ENCODE assay signal across 8 cellular contexts in the genomic region with DNA sequence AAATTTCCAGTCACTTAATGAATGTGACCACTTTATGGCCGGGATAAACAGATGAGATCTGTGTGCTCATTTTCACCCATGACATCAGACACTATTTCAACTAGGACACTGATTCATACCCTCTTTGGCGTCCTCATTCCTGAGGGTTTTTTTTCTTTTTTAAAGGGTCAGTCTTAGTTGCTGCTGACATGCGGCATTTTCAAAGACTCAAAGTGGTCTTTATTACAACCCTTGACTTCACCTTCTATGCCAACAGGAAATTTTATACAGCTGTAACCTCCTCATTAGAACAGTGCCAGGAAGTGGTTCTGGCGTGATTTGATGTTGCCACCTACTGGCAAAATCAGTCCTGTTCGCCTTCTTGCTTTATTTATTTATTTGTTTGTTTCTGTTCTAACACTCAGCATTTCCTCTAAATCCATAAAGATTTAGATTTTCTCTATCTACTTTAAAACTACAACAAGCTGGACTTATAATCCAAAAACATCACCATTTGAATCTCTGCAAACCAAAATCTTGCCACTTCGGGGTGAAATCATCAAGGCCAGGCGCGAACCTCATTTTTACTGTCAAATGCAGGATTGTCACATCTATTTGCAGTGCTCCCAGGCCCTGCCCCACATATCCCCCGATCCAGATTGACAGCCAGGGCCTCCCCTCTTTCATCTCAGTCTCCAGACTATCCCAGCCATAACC.
DNase-seq lines count a peak whose midpoint lies in the region; ATAC-seq, FAIRE-seq and TF ChIP-seq lines count a peak whose summit lies in the region.

No MANE protein-coding gene starts in this region.

- H3K9me2 ChIP-seq in PC-9 (ENCODE audit: insufficient read depth): no peaks in the 10 kb centered on the region

- TF ChIP-seq POLR2A in gastrocnemius medialis (IDR thresholded peaks at IDR 0.05): no peak

- no peaks in the 10 kb centered on the region for H4K20me1 ChIP-seq in PC-9 (ENCODE audit: insufficient read depth)

- no peak overlapping the region for H3K4me2 ChIP-seq in PC-9

- POLR2A ChIA-PET in PC-9 (lab: Charles Lee; ENCODE audit: unreplicated experiment): no interaction called here

- H3K27ac ChIP-seq in PC-9 (no peak overlapping the region), gastrocnemius medialis (peak overlapping the region; percentile 79 to 86 (median 84))

- H3K4me3 ChIP-seq in PC-9 (no peak overlapping the region), gastrocnemius medialis (peak overlapping the region; percentile 2 to 37 (median 18))

- H3K4me1 ChIP-seq in PC-9 (replicated peaks; ENCODE audit: insufficient read depth): no peaks in the 10 kb centered on the region
- H3K4me1 ChIP-seq in gastrocnemius medialis: peaks cover 13 to 18% of the 10 kb centered on the region in 2 donors

- BruUV-seq in PC-9 (replicated peaks; lab: Mats Ljungman, UMichigan): no TSS peak

- H3K9me3 ChIP-seq in PC-9 (ENCODE audit: insufficient read depth, low read depth) (no peaks in the 10 kb centered on the region), gastrocnemius medialis (no peaks in the 10 kb centered on the region)

- TF ChIP-seq CTCF in PC-9 (conservative IDR thresholded peaks at IDR 0.05) (peak; percentile 58), gastrocnemius medialis (IDR thresholded peaks at IDR 0.05 in 4 of 5, conservative IDR thresholded peaks at IDR 0.05 in 1 of 5) (peak; percentile 57 to 76 (median 74))

- H2AFZ ChIP-seq in PC-9: no peak overlapping the region

- no peaks in the 10 kb centered on the region for H3K4me1 Mint-ChIP-seq in activated CD8-positive, alpha-beta memory T cell treated with anti-CD3 and anti-CD28 coated beads, Interleukin-2, amount 10 ng/mL, durations not matched to agents 7 days and 5 days
- H3K4me1 Mint-ChIP-seq in stimulated activated effector memory CD8-positive, alpha-beta T cell treated with anti-CD3 and anti-CD28 coated beads, Interleukin-12 subunit alpha, Interleukin-12 subunit beta, amount 100 ng/mL, for 72 hours: no peaks in the 10 kb centered on the region

- H3K36me3 ChIP-seq in PC-9 (ENCODE audit: low read depth) (no peaks in the 10 kb centered on the region), gastrocnemius medialis (no peaks in the 10 kb centered on the region)

- CTCF ChIA-PET in PC-9 (lab: Charles Lee): no interaction called here
- CTCF ChIA-PET in activated CD8-positive, alpha-beta memory T cell treated with anti-CD3 and anti-CD28 coated beads, Interleukin-2, amount 10 ng/mL, durations not matched to agents 7 days and 5 days (lab: Charles Lee): no interaction called here

- H3K79me2 ChIP-seq in PC-9 (ENCODE audit: low read depth): no peaks in the 10 kb centered on the region

- H3K36me3 Mint-ChIP-seq in activated CD8-positive, alpha-beta memory T cell treated with anti-CD3 and anti-CD28 coated beads, Interleukin-2, amount 10 ng/mL, durations not matched to agents 7 days and 5 days: no peaks in the 10 kb centered on the region
- no peaks in the 10 kb centered on the region for H3K36me3 Mint-ChIP-seq in stimulated activated effector memory CD8-positive, alpha-beta T cell treated with anti-CD3 and anti-CD28 coated beads, Interleukin-12 subunit alpha, Interleukin-12 subunit beta, amount 100 ng/mL, for 72 hours

- no peak overlapping the region for H3K27ac Mint-ChIP-seq in activated CD8-positive, alpha-beta memory T cell treated with anti-CD3 and anti-CD28 coated beads, Interleukin-2, amount 10 ng/mL, durations not matched to agents 7 days and 5 days
- no peak overlapping the region for H3K27ac Mint-ChIP-seq in stimulated activated effector memory CD8-positive, alpha-beta T cell treated with anti-CD3 and anti-CD28 coated beads, Interleukin-12 subunit alpha, Interleukin-12 subunit beta, amount 100 ng/mL, for 72 hours

- DNase-seq in HPDE6-E6E7 (ENCODE audit: extremely low spot score) (peak; percentile 11), PC-9 (no peak), frontal cortex (ENCODE audit: low spot score in 2 of 2) (peak; percentile 1 to 10), gastrocnemius medialis (peak; percentile 22 to 51), NCI-H1436 (lab: John Stamatoyannopoulos, UW) (no peak)
- DNase-seq in activated CD8-positive, alpha-beta memory T cell treated with anti-CD3 and anti-CD28 coated beads, Interleukin-2, amount 10 ng/mL, durations not matched to agents 7 days and 5 days: no peak
- no peak for DNase-seq in stimulated activated effector memory CD8-positive, alpha-beta T cell treated with anti-CD3 and anti-CD28 coated beads, Interleukin-12 subunit alpha, Interleukin-12 subunit beta, amount 100 ng/mL, for 72 hours (ENCODE audit: low spot score in 2 of 2)

- in situ Hi-C loops in gastrocnemius medialis (cut with MboI; ENCODE audit: low sequenced_read_pairs in 4 of 4): loop anchor here in 3 of 4 donors (25.0 kb wide), 3 partner anchors 344 to 1819 kb away; partner anchors contain the start of gene QKI (in 2 of the 3)

- H3K27me3 ChIP-seq in PC-9 (ENCODE audit: insufficient read depth, low read depth) (peaks cover 15% of the 10 kb centered on the region), gastrocnemius medialis (no peaks in the 10 kb centered on the region)

- peaks cover 18% of the 10 kb centered on the region for H3K9me3 Mint-ChIP-seq in activated CD8-positive, alpha-beta memory T cell treated with anti-CD3 and anti-CD28 coated beads, Interleukin-2, amount 10 ng/mL, durations not matched to agents 7 days and 5 days (ENCODE audit: low read depth)
- peaks cover 18% of the 10 kb centered on the region for H3K9me3 Mint-ChIP-seq in stimulated activated effector memory CD8-positive, alpha-beta T cell treated with anti-CD3 and anti-CD28 coated beads, Interleukin-12 subunit alpha, Interleukin-12 subunit beta, amount 100 ng/mL, for 72 hours

- peak; percentile 86 for FAIRE-seq in frontal cortex (lab: Jason Lieb, UNC)

- H3K27me3 Mint-ChIP-seq in activated CD8-positive, alpha-beta memory T cell treated with anti-CD3 and anti-CD28 coated beads, Interleukin-2, amount 10 ng/mL, durations not matched to agents 7 days and 5 days: no peaks in the 10 kb centered on the region

- intact Hi-C loops in PC-9 (cut with micrococcal nuclease; ENCODE audit: unreplicated experiment): no loop called here
- intact Hi-C loops in gastrocnemius medialis (cut with DNase I; ENCODE audit: low total_unique reads): loop anchor here (5.0 kb wide), 2 partner anchors 304 to 1269 kb away; no protein-coding TSS in a partner anchor

- H3K4me3 Mint-ChIP-seq in activated CD8-positive, alpha-beta memory T cell treated with anti-CD3 and anti-CD28 coated beads, Interleukin-2, amount 10 ng/mL, durations not matched to agents 7 days and 5 days: no peak overlapping the region
- H3K4me3 Mint-ChIP-seq in stimulated activated effector memory CD8-positive, alpha-beta T cell treated with anti-CD3 and anti-CD28 coated beads, Interleukin-12 subunit alpha, Interleukin-12 subunit beta, amount 100 ng/mL, for 72 hours: no peak overlapping the region

- ATAC-seq in gastrocnemius medialis: peak; percentile 92 to 96
- no peak for ATAC-seq in HG02981 (IDR thresholded peaks at IDR 0.05; ENCODE audit: unreplicated experiment)
- no peak for ATAC-seq in activated CD8-positive, alpha-beta memory T cell treated with anti-CD3 and anti-CD28 coated beads, Interleukin-2, amount 10 ng/mL, durations not matched to agents 7 days and 5 days
- no peak for ATAC-seq in stimulated activated effector memory CD8-positive, alpha-beta T cell treated with anti-CD3 and anti-CD28 coated beads, Interleukin-12 subunit alpha, Interleukin-12 subunit beta, amount 100 ng/mL, for 72 hours

- no peaks in the 10 kb centered on the region for H3F3A ChIP-seq in PC-9 (ENCODE audit: insufficient read depth, low read depth)

Comparison
In these comparisons a context has a peak if more than half of its experiments do, and no peak if none do; other contexts are left out.
1. DNase-seq: peak in HPDE6-E6E7 (single experiment), frontal cortex (2 of 2) and gastrocnemius medialis (2 of 2); none in PC-9 (0 of 2), NCI-H1436 (single experiment), activated CD8-positive, alpha-beta memory T cell treated with anti-CD3 and anti-CD28 coated beads, Interleukin-2, amount 10 ng/mL, durations not matched to agents 7 days and 5 days (single experiment) and stimulated activated effector memory CD8-positive, alpha-beta T cell treated with anti-CD3 and anti-CD28 coated beads, Interleukin-12 subunit alpha, Interleukin-12 subunit beta, amount 100 ng/mL, for 72 hours (0 of 2).
2. ATAC-seq: peak in gastrocnemius medialis (2 of 2); none in HG02981 (single experiment), activated CD8-positive, alpha-beta memory T cell treated with anti-CD3 and anti-CD28 coated beads, Interleukin-2, amount 10 ng/mL, durations not matched to agents 7 days and 5 days (single experiment) and stimulated activated effector memory CD8-positive, alpha-beta T cell treated with anti-CD3 and anti-CD28 coated beads, Interleukin-12 subunit alpha, Interleukin-12 subunit beta, amount 100 ng/mL, for 72 hours (single experiment).